3 cellular contexts compared by ENCODE assay signal in the genomic region with DNA sequence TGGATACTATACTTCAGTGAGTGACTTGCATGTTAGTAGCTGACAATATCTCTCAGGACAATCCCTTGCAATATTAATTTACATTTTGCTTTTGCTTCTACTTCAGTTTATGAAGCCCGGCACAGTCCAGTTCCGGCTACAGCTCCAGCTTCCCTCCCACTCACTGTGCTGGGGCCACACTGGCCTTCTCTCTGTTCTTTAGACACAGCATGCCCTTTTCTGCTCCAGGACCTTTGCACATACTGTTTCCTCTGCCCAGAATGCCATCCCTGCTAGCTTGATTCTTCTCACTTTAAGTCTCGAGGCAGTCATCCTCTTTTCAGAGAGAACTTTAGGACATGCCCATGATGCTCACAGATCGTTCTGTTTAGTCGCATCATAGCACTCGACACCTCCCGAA.
TF ChIP-seq lines count a peak whose summit lies in the region.

No MANE protein-coding gene starts in this region.

TF ChIP-seq in SK-N-SH, 30 proteins besides CTCF, POLR2A, EP300 and RAD21:
- no peak for TF ChIP-seq RFX5 (IDR thresholded peaks at IDR 0.05; ENCODE audit: low read length)
TF ChIP-seq in SK-N-SH: peak in this region for 0.

TF ChIP-seq in SK-N-SH treated with all-trans-retinoic acid at 6 μM for 48 hours, 23 proteins besides CTCF, POLR2A, EP300 and RAD21:
- TF ChIP-seq TCF4 (CRISPR knock-in tag; IDR thresholded peaks at IDR 0.05; ENCODE audit: borderline replicate concordance) (no peak), TOX (CRISPR knock-in tag; IDR thresholded peaks at IDR 0.05; ENCODE audit: borderline replicate concordance) (no peak), ZNF70 (CRISPR knock-in tag; IDR thresholded peaks at IDR 0.05) (no peak), SNAI2 (CRISPR knock-in tag; IDR thresholded peaks at IDR 0.05) (no peak), ZFP30 (CRISPR knock-in tag; IDR thresholded peaks at IDR 0.05) (no peak), ARNTL (CRISPR knock-in tag; IDR thresholded peaks at IDR 0.05; ENCODE audit: borderline replicate concordance, low read depth) (no peak), ESRRG (CRISPR knock-in tag; IDR thresholded peaks at IDR 0.05) (no peak), CREB5 (CRISPR knock-in tag; IDR thresholded peaks at IDR 0.05; ENCODE audit: low read depth) (no peak), BACH2 (CRISPR knock-in tag; IDR thresholded peaks at IDR 0.05; ENCODE audit: borderline replicate concordance) (no peak), CSDC2 (CRISPR knock-in tag; IDR thresholded peaks at IDR 0.05) (no peak)
- TF ChIP-seq, protein P1, sequence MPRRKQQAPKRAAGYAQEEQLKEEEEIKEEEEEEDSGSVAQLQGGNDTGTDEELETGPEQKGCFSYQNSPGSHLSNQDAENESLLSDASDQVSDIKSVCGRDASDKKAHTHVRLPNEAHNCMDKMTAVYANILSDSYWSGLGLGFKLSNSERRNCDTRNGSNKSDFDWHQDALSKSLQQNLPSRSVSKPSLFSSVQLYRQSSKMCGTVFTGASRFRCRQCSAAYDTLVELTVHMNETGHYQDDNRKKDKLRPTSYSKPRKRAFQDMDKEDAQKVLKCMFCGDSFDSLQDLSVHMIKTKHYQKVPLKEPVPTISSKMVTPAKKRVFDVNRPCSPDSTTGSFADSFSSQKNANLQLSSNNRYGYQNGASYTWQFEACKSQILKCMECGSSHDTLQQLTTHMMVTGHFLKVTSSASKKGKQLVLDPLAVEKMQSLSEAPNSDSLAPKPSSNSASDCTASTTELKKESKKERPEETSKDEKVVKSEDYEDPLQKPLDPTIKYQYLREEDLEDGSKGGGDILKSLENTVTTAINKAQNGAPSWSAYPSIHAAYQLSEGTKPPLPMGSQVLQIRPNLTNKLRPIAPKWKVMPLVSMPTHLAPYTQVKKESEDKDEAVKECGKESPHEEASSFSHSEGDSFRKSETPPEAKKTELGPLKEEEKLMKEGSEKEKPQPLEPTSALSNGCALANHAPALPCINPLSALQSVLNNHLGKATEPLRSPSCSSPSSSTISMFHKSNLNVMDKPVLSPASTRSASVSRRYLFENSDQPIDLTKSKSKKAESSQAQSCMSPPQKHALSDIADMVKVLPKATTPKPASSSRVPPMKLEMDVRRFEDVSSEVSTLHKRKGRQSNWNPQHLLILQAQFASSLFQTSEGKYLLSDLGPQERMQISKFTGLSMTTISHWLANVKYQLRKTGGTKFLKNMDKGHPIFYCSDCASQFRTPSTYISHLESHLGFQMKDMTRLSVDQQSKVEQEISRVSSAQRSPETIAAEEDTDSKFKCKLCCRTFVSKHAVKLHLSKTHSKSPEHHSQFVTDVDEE (CRISPR knock-in tag; IDR thresholded peaks at IDR 0.05): no peak

TF ChIP-seq in IMR-90, 13 proteins besides CTCF, POLR2A, EP300 and RAD21:
- no peak for TF ChIP-seq SMC3 (IDR thresholded peaks at IDR 0.05; ENCODE audit: low read depth, low read length)
- TF ChIP-seq CEBPB (IDR thresholded peaks at IDR 0.05; ENCODE audit: low read depth, low read length): no peak
- TF ChIP-seq MXI1 (IDR thresholded peaks at IDR 0.05; ENCODE audit: borderline replicate concordance, low read depth, low read length): no peak
- no peak for TF ChIP-seq RFX5 (IDR thresholded peaks at IDR 0.05; ENCODE audit: low read depth, low read length)
- no peak for TF ChIP-seq NFE2L2 (IDR thresholded peaks at IDR 0.05; ENCODE audit: low read depth, low read length)
- TF ChIP-seq MAZ (IDR thresholded peaks at IDR 0.05; ENCODE audit: borderline replicate concordance, low read depth, low read length): no peak
- TF ChIP-seq ELK1 (IDR thresholded peaks at IDR 0.05; ENCODE audit: borderline replicate concordance, low read depth, low read length): no peak
- no peak for TF ChIP-seq RCOR1 (IDR thresholded peaks at IDR 0.05; ENCODE audit: insufficient replicate concordance, low read length)
- TF ChIP-seq, protein P2, sequence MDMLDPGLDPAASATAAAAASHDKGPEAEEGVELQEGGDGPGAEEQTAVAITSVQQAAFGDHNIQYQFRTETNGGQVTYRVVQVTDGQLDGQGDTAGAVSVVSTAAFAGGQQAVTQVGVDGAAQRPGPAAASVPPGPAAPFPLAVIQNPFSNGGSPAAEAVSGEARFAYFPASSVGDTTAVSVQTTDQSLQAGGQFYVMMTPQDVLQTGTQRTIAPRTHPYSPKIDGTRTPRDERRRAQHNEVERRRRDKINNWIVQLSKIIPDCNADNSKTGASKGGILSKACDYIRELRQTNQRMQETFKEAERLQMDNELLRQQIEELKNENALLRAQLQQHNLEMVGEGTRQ (IDR thresholded peaks at IDR 0.05; ENCODE audit: low read depth, low read length): no peak
- no peak for TF ChIP-seq FOS (IDR thresholded peaks at IDR 0.05; ENCODE audit: low read depth, low read length)
- TF ChIP-seq CHD1 (IDR thresholded peaks at IDR 0.05; ENCODE audit: low read depth, low read length): no peak
